ENCODE assay signal across 11 cellular contexts in the genomic region with DNA sequence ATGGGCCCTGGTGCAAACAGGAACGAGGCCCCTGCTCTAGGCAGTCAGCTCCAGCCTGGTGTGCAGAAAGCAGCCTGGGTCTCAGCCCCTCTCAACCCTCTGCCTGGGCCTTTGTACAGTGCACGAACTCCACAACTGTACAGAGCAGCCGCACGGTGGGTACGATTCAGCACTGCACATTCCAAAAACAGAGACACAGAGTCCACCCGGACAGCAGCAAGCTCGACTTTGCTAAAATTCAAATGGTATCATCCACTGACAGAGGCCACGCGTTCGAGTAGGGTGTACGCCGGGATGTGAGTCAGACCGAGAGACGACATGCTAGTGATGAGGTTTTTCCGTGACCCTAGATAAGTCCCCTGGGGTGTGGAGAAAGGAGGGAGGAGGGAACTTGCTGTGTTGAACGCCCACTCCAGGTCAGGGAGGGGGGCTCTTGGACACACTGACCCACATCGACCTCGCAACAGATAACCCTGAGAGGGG.
DNase-seq lines count a peak whose midpoint lies in the region; ATAC-seq, FAIRE-seq and TF ChIP-seq lines count a peak whose summit lies in the region.
"Had no signal": no experiment of that assay in that cellular context is flagged by ENCODE, and none has a peak within 500 bp of the region (broad histone marks: within the 10 kb centered on the region; RNA-seq: fewer than 3 reads in every experiment).

No MANE protein-coding gene starts in this region.

- H3K36me3 ChIP-seq in CD4-positive, CD25-positive, alpha-beta regulatory T cell (ENCODE audit: control insufficient read depth, insufficient read depth, low read length) = no peaks in the 10 kb centered on the region
- peaks cover 8% of the 10 kb centered on the region for H3K36me3 ChIP-seq in mesodermal cell (ENCODE audit: control insufficient read depth, insufficient read depth, low read length)
- H3K36me3 ChIP-seq: uterus had no signal

- peaks cover 6 to 43% (median 33%) of the 10 kb centered on the region in 4 donors for H3K4me1 Mint-ChIP-seq in CD4-positive, CD25-positive, alpha-beta regulatory T cell
- H3K4me1 Mint-ChIP-seq in activated CD8-positive, alpha-beta T cell treated with anti-CD3 and anti-CD28 coated beads, Interleukin-2, amount 10 ng/mL, durations not matched to agents 7 days and 5 days (ENCODE audit: low read depth) = peaks cover 37% of the 10 kb centered on the region
- H3K4me1 Mint-ChIP-seq in WTC11 = no peaks in the 10 kb centered on the region
- H3K4me1 Mint-ChIP-seq in MCF 10A (ENCODE audit: insufficient read depth, unreplicated experiment) = no peaks in the 10 kb centered on the region

- intact Hi-C loops in MCF 10A (cut with micrococcal nuclease) = no loop called here

- peaks cover 28% of the 10 kb centered on the region for H3K4me1 ChIP-seq in CD4-positive, CD25-positive, alpha-beta regulatory T cell (ENCODE audit: control insufficient read depth, insufficient read depth, low read length, poor library complexity, severe bottlenecking)
- peaks cover 11% of the 10 kb centered on the region for H3K4me1 ChIP-seq in mesodermal cell (ENCODE audit: control insufficient read depth, insufficient read depth, low read length, poor library complexity, severe bottlenecking)
- H3K4me1 ChIP-seq: uterus had no signal

- TF ChIP-seq CTCF in WTC11 (IDR thresholded peaks at IDR 0.05) (no peak), MCF 10A (IDR thresholded peaks at IDR 0.05; ENCODE audit: unreplicated experiment) (no peak)

- 94 to 95% methylated on average over 14 to 18 of the region's 18 CpGs for WGBS in mesodermal cell (ENCODE audit: insufficient coverage in 2 of 2), 2 experiments

- DNase-seq in CD4-positive, CD25-positive, alpha-beta regulatory T cell = peak; percentile 15 to 88 (median 34)
- peak; percentile 62 for DNase-seq in activated CD8-positive, alpha-beta T cell treated with anti-CD3 and anti-CD28 coated beads, Interleukin-2, amount 10 ng/mL, durations not matched to agents 7 days and 5 days
- DNase-seq in WTC11 (ENCODE audit: low spot score) (no peak), GM12891 (ENCODE audit: insufficient read length, low spot score) (no peak), MCF 10A (ENCODE audit: unreplicated experiment) (no peak)
- DNase-seq: left colon, retina, uterus had no signal

- H3K27ac Mint-ChIP-seq in CD4-positive, CD25-positive, alpha-beta regulatory T cell = peak overlapping the region; percentile 96 to 98 (median 96)
- peak overlapping the region; percentile 92 for H3K27ac Mint-ChIP-seq in activated CD8-positive, alpha-beta T cell treated with anti-CD3 and anti-CD28 coated beads, Interleukin-2, amount 10 ng/mL, durations not matched to agents 7 days and 5 days
- H3K27ac Mint-ChIP-seq in WTC11 (no peak overlapping the region), MCF 10A (ENCODE audit: low read depth, unreplicated experiment) (no peak overlapping the region)

- TF ChIP-seq POLR2A in GM12891 (IDR thresholded peaks at IDR 0.05; ENCODE audit: low read depth, low read length) = no peak

- ATAC-seq in CD4-positive, CD25-positive, alpha-beta regulatory T cell (ENCODE audit: low read depth in 2 of 2) = peak in 1 of 2 donors; percentile 24
- ATAC-seq in HG02642 (IDR thresholded peaks at IDR 0.05; ENCODE audit: poor library complexity, unreplicated experiment) = peak; percentile 59
- ATAC-seq in activated CD8-positive, alpha-beta T cell treated with anti-CD3 and anti-CD28 coated beads, Interleukin-2, amount 10 ng/mL, durations not matched to agents 7 days and 5 days = peak; percentile 42
- ATAC-seq in GM18858 (IDR thresholded peaks at IDR 0.05; ENCODE audit: unreplicated experiment) = no peak
- ATAC-seq in WTC11 = no peak
- ATAC-seq: left colon had no signal

- peak overlapping the region; percentile 36 to 96 (median 82) for H3K4me3 Mint-ChIP-seq in CD4-positive, CD25-positive, alpha-beta regulatory T cell
- H3K4me3 Mint-ChIP-seq in activated CD8-positive, alpha-beta T cell treated with anti-CD3 and anti-CD28 coated beads, Interleukin-2, amount 10 ng/mL, durations not matched to agents 7 days and 5 days = peak overlapping the region; percentile 16
- H3K4me3 Mint-ChIP-seq in WTC11 = no peak overlapping the region
- H3K4me3 Mint-ChIP-seq in MCF 10A (ENCODE audit: unreplicated experiment) = no peak overlapping the region

- H3K9me3 Mint-ChIP-seq in CD4-positive, CD25-positive, alpha-beta regulatory T cell = peaks cover 0 to 8% (median 0%) of the 10 kb centered on the region in 7 donors
- peaks cover 8% of the 10 kb centered on the region for H3K9me3 Mint-ChIP-seq in activated CD8-positive, alpha-beta T cell treated with anti-CD3 and anti-CD28 coated beads, Interleukin-2, amount 10 ng/mL, durations not matched to agents 7 days and 5 days (ENCODE audit: insufficient read depth)
- H3K9me3 Mint-ChIP-seq in WTC11 = peaks cover 27% of the 10 kb centered on the region
- H3K9me3 Mint-ChIP-seq in MCF 10A (ENCODE audit: unreplicated experiment) = peaks cover 13% of the 10 kb centered on the region

- no peak overlapping the region for H3K4me3 ChIP-seq in CD4-positive, CD25-positive, alpha-beta regulatory T cell (ENCODE audit: low read depth, low read length)
- H3K4me3 ChIP-seq in mesodermal cell (ENCODE audit: extremely low read depth, insufficient read depth, low read length, poor library complexity, severe bottlenecking) = no peak overlapping the region
- H3K4me3 ChIP-seq: uterus had no signal

- POLR2A ChIA-PET in activated CD8-positive, alpha-beta T cell treated with anti-CD3 and anti-CD28 coated beads, Interleukin-2, amount 10 ng/mL, durations not matched to agents 7 days and 5 days (lab: Charles Lee) = interaction anchor here (0.7 to 3.4 kb wide), 5 partner anchors 10 to 42 kb away, joined by 3 to 35 read pairs (median 11); no protein-coding TSS in a partner anchor
- POLR2A ChIA-PET in WTC11 (lab: Charles Lee) = no interaction called here
- POLR2A ChIA-PET in MCF 10A (lab: Yijun Ruan, JAX) = no interaction called here

- CTCF ChIA-PET in activated CD8-positive, alpha-beta T cell treated with anti-CD3 and anti-CD28 coated beads, Interleukin-2, amount 10 ng/mL, durations not matched to agents 7 days and 5 days (lab: Charles Lee) = interaction anchor here (0.6 kb wide), 1 partner anchor 186 kb away, joined by 3 read pairs; no protein-coding TSS in a partner anchor
- CTCF ChIA-PET in WTC11 (lab: Charles Lee) = interaction anchor here (1.5 kb wide), 1 partner anchor 251 kb away, joined by 3 read pairs; no protein-coding TSS in a partner anchor
- CTCF ChIA-PET in MCF 10A (lab: Yijun Ruan, JAX) = no interaction called here

- no peaks in the 10 kb centered on the region for H3K27me3 ChIP-seq in CD4-positive, CD25-positive, alpha-beta regulatory T cell (ENCODE audit: control insufficient read depth, insufficient read depth, low read length)
- H3K27me3 ChIP-seq: uterus had no signal

- H3K27ac ChIP-seq in CD4-positive, CD25-positive, alpha-beta regulatory T cell (ENCODE audit: insufficient read depth, low read length, poor library complexity, severe bottlenecking) = peak overlapping the region; percentile 93
- peak overlapping the region; percentile 23 for H3K27ac ChIP-seq in mesodermal cell (ENCODE audit: low read depth, low read length, severe bottlenecking)
- H3K27ac ChIP-seq: uterus had no signal

- no peak for FAIRE-seq in GM12891 (lab: Jason Lieb, UNC)

- BruUV-seq in MCF 10A (replicated peaks; lab: Mats Ljungman, UMichigan) = no TSS peak

- H3K36me3 Mint-ChIP-seq in CD4-positive, CD25-positive, alpha-beta regulatory T cell = peaks cover 16% of the 10 kb centered on the region
- peaks cover 72% of the 10 kb centered on the region for H3K36me3 Mint-ChIP-seq in activated CD8-positive, alpha-beta T cell treated with anti-CD3 and anti-CD28 coated beads, Interleukin-2, amount 10 ng/mL, durations not matched to agents 7 days and 5 days (ENCODE audit: low read depth)
- H3K36me3 Mint-ChIP-seq in WTC11 (peaks cover 63% of the 10 kb centered on the region), MCF 10A (ENCODE audit: insufficient read depth, unreplicated experiment) (peaks cover 36% of the 10 kb centered on the region)

- H3K9me3 ChIP-seq in CD4-positive, CD25-positive, alpha-beta regulatory T cell (ENCODE audit: control insufficient read depth in 2 of 2, low read length in 2 of 2) = no peaks in the 10 kb centered on the region
- peaks cover 6% of the 10 kb centered on the region for H3K9me3 ChIP-seq in mesodermal cell (ENCODE audit: control insufficient read depth, low read length)
- H3K9me3 ChIP-seq: uterus had no signal

- H3K27me3 Mint-ChIP-seq in CD4-positive, CD25-positive, alpha-beta regulatory T cell = no peaks in the 10 kb centered on the region
- no peaks in the 10 kb centered on the region for H3K27me3 Mint-ChIP-seq in activated CD8-positive, alpha-beta T cell treated with anti-CD3 and anti-CD28 coated beads, Interleukin-2, amount 10 ng/mL, durations not matched to agents 7 days and 5 days (ENCODE audit: low read depth)
- no peaks in the 10 kb centered on the region for H3K27me3 Mint-ChIP-seq in WTC11 (ENCODE audit: low read depth)
- H3K27me3 Mint-ChIP-seq in MCF 10A (ENCODE audit: insufficient read depth, unreplicated experiment) = no peaks in the 10 kb centered on the region

TF ChIP-seq in WTC11, 78 proteins besides CTCF, POLR2A, EP300 and RAD21 (continues in another document):
- TF ChIP-seq ATF1 (CRISPR knock-in tag; IDR thresholded peaks at IDR 0.05) = no peak
- TF ChIP-seq, protein P1, sequence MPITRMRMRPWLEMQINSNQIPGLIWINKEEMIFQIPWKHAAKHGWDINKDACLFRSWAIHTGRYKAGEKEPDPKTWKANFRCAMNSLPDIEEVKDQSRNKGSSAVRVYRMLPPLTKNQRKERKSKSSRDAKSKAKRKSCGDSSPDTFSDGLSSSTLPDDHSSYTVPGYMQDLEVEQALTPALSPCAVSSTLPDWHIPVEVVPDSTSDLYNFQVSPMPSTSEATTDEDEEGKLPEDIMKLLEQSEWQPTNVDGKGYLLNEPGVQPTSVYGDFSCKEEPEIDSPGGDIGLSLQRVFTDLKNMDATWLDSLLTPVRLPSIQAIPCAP (CRISPR knock-in tag; IDR thresholded peaks at IDR 0.05) = no peak
- TF ChIP-seq, protein P2, sequence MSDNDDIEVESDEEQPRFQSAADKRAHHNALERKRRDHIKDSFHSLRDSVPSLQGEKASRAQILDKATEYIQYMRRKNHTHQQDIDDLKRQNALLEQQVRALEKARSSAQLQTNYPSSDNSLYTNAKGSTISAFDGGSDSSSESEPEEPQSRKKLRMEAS (CRISPR knock-in tag; IDR thresholded peaks at IDR 0.05) = no peak

TF ChIP-seq in GM12891, 5 proteins besides CTCF, POLR2A, EP300 and RAD21:
- TF ChIP-seq TAF1 (IDR thresholded peaks at IDR 0.05; ENCODE audit: low read depth, low read length) (no peak), POU2F2 (IDR thresholded peaks at IDR 0.05; ENCODE audit: low read depth, low read length) (no peak), POLR2AphosphoS5 (IDR thresholded peaks at IDR 0.05; ENCODE audit: low read depth, low read length) (no peak), PAX5 (IDR thresholded peaks at IDR 0.05; ENCODE audit: insufficient read depth, low read length, severe bottlenecking) (no peak), SPI1 (IDR thresholded peaks at IDR 0.05; ENCODE audit: low read depth, low read length) (no peak)

Comparison
In these comparisons a context has a peak if more than half of its experiments do, and no peak if none do; other contexts are left out.
1. ATAC-seq: peak in HG02642 (single experiment) and activated CD8-positive, alpha-beta T cell treated with anti-CD3 and anti-CD28 coated beads, Interleukin-2, amount 10 ng/mL, durations not matched to agents 7 days and 5 days (single experiment); none in GM18858 (single experiment) and WTC11 (single experiment).
2. DNase-seq: peak in CD4-positive, CD25-positive, alpha-beta regulatory T cell (3 of 3) and activated CD8-positive, alpha-beta T cell treated with anti-CD3 and anti-CD28 coated beads, Interleukin-2, amount 10 ng/mL, durations not matched to agents 7 days and 5 days (single experiment); none in WTC11 (single experiment), GM12891 (single experiment) and MCF 10A (single experiment).
3. H3K27ac Mint-ChIP-seq: peak in CD4-positive, CD25-positive, alpha-beta regulatory T cell (3 of 3) and activated CD8-positive, alpha-beta T cell treated with anti-CD3 and anti-CD28 coated beads, Interleukin-2, amount 10 ng/mL, durations not matched to agents 7 days and 5 days (single experiment); none in WTC11 (single experiment) and MCF 10A (single experiment).
4. H3K4me3 Mint-ChIP-seq: peak in CD4-positive, CD25-positive, alpha-beta regulatory T cell (4 of 4) and activated CD8-positive, alpha-beta T cell treated with anti-CD3 and anti-CD28 coated beads, Interleukin-2, amount 10 ng/mL, durations not matched to agents 7 days and 5 days (single experiment); none in WTC11 (single experiment) and MCF 10A (single experiment).